Comparison of ENCODE assay signal across 11 cellular contexts in the genomic region with DNA sequence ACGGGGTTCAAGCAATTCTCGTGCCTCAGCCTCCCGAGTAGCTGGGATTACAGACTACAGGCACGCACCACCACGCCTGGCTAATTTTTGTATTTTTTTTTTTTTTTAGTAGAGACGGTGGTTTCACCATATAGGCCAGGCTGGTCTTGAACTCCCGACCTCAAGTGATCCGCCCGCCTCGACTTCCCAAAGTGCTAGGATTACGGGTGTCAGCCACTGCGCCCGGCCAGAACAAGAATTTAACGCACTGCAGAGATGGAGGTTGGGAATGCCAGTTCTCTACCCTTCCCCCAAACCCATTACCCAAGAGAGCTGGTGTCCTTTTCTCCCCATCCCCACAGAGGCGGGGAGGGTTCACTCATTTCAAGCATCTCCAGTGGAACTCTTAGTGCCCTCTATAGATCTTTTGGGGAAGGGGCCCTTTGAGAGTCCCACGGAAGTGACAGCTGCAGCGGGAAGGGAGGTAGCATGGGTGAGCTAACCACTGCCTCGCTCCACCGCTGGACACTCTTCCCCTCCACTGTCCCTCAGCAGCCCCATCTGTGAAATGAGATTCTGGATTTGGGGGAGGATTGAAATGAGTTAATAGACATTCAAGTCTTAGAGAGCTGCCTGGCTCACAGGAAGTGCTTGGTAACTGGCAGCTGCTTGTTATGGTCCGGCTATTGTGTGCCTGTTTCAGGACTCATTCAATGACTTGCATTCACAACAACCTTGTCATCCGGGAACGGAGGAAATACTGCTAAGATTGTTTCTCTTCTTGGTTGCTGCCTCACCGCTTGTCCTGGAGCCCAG. TPM values are rescaled to one million over a fixed set of nuclear protein-coding genes. Genes with fewer than 3 reads are reported as not detected.
DNase-seq lines count a peak whose midpoint lies in the region; ATAC-seq, FAIRE-seq and TF ChIP-seq lines count a peak whose summit lies in the region.
"Had no signal": no experiment of that assay in that cellular context is flagged by ENCODE, and none has a peak within 500 bp of the region (broad histone marks: within the 10 kb centered on the region; RNA-seq: fewer than 3 reads in every experiment).

No MANE protein-coding gene starts in this region.

- H3K27ac Mint-ChIP-seq in activated naive CD8-positive, alpha-beta T cell = peak overlapping the region; percentile 97

- intact Hi-C loops in mucosa of descending colon (cut with DNase I, micrococcal nuclease) = no loop called here

- H3K4me1 Mint-ChIP-seq in activated naive CD8-positive, alpha-beta T cell (ENCODE audit: low read depth) = peaks cover 39% of the 10 kb centered on the region

- no peak for DNase-seq in GM18507 (ENCODE audit: extremely low spot score, insufficient read length, low read depth)
- DNase-seq in mucosa of descending colon = peak in 2 of 3 donors; percentile 47 to 52
- DNase-seq in NCI-H226 = no peak
- no peak for DNase-seq in DMS 273 treated with DMSO at 0.1 percent for 48 hours (lab: John Stamatoyannopoulos, UW)

- TF ChIP-seq CTCF in mucosa of descending colon (IDR thresholded peaks at IDR 0.05) = no peak

- H3K27me3 Mint-ChIP-seq in activated naive CD8-positive, alpha-beta T cell = no peaks in the 10 kb centered on the region

- peak overlapping the region; percentile 82 for H3K4me2 ChIP-seq in BLaER1

- peak; percentile 81 for FAIRE-seq in GM18507 (lab: Jason Lieb, UNC)
- FAIRE-seq: endometrium, G401.6, TTC549 had no signal

- peaks cover 5% of the 10 kb centered on the region; the same call in 1 of the 2 replicates for H3K9me3 ChIP-seq in BLaER1
- H3K9me3 ChIP-seq in mucosa of descending colon = no peaks in the 10 kb centered on the region

- peaks cover 3% of the 10 kb centered on the region for H3K9me3 Mint-ChIP-seq in activated naive CD8-positive, alpha-beta T cell (ENCODE audit: low read depth)

- H4K20me1 ChIP-seq in BLaER1 = no peaks in the 10 kb centered on the region; the same call in 1 of the 2 replicates

- H3K4me1 ChIP-seq in BLaER1 = peaks cover 71% of the 10 kb centered on the region
- H3K4me1 ChIP-seq in mucosa of descending colon (ENCODE audit: low read depth) = peaks cover 62% of the 10 kb centered on the region

- H3K27me3 ChIP-seq in BLaER1 = no peaks in the 10 kb centered on the region

- H3K4me3 ChIP-seq in BLaER1 = peak overlapping the region; percentile 25; the same call in 1 of the 2 replicates
- no peak overlapping the region for H3K4me3 ChIP-seq in mucosa of descending colon

- H3K36me3 ChIP-seq in BLaER1 = no peaks in the 10 kb centered on the region
- H3K36me3 ChIP-seq in mucosa of descending colon (ENCODE audit: low read depth) = no peaks in the 10 kb centered on the region

- ATAC-seq in mucosa of descending colon (no peak), GM21619 (IDR thresholded peaks at IDR 0.05; ENCODE audit: unreplicated experiment) (no peak), HG03159 (IDR thresholded peaks at IDR 0.05; ENCODE audit: unreplicated experiment) (no peak)

- peak overlapping the region; percentile 84 for H3K27ac ChIP-seq in BLaER1

- H3K9ac ChIP-seq in BLaER1 = peak overlapping the region; percentile 72

- H3K4me3 Mint-ChIP-seq in activated naive CD8-positive, alpha-beta T cell = no peak overlapping the region

- peaks cover 3% of the 10 kb centered on the region for H3K36me3 Mint-ChIP-seq in activated naive CD8-positive, alpha-beta T cell

RNA-seq across cellular contexts. Expression of gene UBALD2, which starts 3.5 kb away (rescaled TPM):
- total RNA-seq in mucosa of descending colon = 100 to 1,000 TPM in 1 of 3 donors, 10 to 100 TPM in 2; 46.6 to 132 (median 99.1) TPM

RNA-seq across cellular contexts. Expression of gene RNF157, which starts 21.3 kb away (rescaled TPM):
- total RNA-seq in mucosa of descending colon = 10 to 100 TPM; 11.6 to 45.8 (median 17.5) TPM

RNA-seq across cellular contexts. Expression of gene QRICH2, which starts 46.5 kb away (rescaled TPM):
- 1 to 10 TPM; 1.6 to 4.7 (median 3.2) TPM for total RNA-seq in mucosa of descending colon

Comparison
In these comparisons a context has a peak if more than half of its experiments do, and no peak if none do; other contexts are left out.
1. DNase-seq: peak in mucosa of descending colon (2 of 3); none in GM18507 (single experiment), NCI-H226 (single experiment) and DMS 273 treated with DMSO at 0.1 percent for 48 hours (single experiment).